ENCODE assay signal across 8 cellular contexts in the genomic region with DNA sequence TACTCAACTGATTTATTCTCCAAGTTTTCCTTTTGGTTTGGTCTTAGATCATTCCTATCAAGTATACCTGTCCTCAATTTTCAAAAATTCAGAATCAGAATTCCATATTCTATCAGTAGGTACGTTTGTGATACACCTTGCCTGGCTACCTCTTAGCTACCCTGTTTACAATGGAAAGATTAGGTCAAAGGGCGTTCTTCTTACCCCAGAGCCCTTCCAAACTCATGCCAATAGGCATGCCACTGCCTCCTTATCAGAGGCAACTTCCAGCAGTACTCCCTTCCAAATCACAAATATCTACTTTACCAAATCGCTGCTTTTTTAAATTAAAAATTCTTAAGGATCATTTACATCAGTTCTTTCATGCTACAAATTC. TPM values are rescaled to one million over a fixed set of nuclear protein-coding genes. Genes with fewer than 3 reads are reported as not detected.
DNase-seq lines count a peak whose midpoint lies in the region; ATAC-seq and TF ChIP-seq lines count a peak whose summit lies in the region.

No MANE protein-coding gene starts in this region.

- peaks cover 69% of the 10 kb centered on the region for H3K79me2 ChIP-seq in hepatocyte

- peak overlapping the region; percentile 91 for H3K4me3 Mint-ChIP-seq in WTC11

- peak overlapping the region; percentile 63 for H3K27ac Mint-ChIP-seq in WTC11

- H4K20me1 ChIP-seq in hepatocyte (ENCODE audit: insufficient read depth, poor library complexity, severe bottlenecking), result peaks cover 9% of the 10 kb centered on the region

- peak overlapping the region; percentile 81 for H3K4me3 ChIP-seq in HAP-1
- peak overlapping the region; percentile 86 for H3K4me3 ChIP-seq in hepatocyte
- peak overlapping the region; percentile 79 to 88 (median 82) for H3K4me3 ChIP-seq in skeletal muscle tissue (ENCODE audit: low read length in 3 of 3)

- peaks cover 35% of the 10 kb centered on the region for H3K36me3 Mint-ChIP-seq in WTC11

- 32% methylated on average over 3 of the region's 3 CpGs for WGBS in hepatocyte (ENCODE audit: low lambda C conversion rate, missing lambda C conversion rate)

- peak overlapping the region; percentile 88 for H3K4me2 ChIP-seq in hepatocyte

- H3K27ac ChIP-seq in hepatocyte (peak overlapping the region; percentile 96), skeletal muscle tissue (ENCODE audit: low read depth, low read length) (peak overlapping the region; percentile 99)

- no peak for DNase-seq in HAP-1 (ENCODE audit: low spot score in 2 of 2)
- DNase-seq in WTC11 (ENCODE audit: low spot score), result no peak
- DNase-seq in hepatocyte (ENCODE audit: low spot score), result no peak
- DNase-seq in CD1c-positive myeloid dendritic cell (ENCODE audit: extremely low spot score), result no peak

- H3K36me3 ChIP-seq in HAP-1 (replicated peaks) (peaks cover 43% of the 10 kb centered on the region), hepatocyte (replicated peaks; ENCODE audit: insufficient read depth, low read depth) (no peaks in the 10 kb centered on the region), skeletal muscle tissue (ENCODE audit: control insufficient read depth in 3 of 3, insufficient read depth in 3 of 3, low read length in 3 of 3) (peaks cover 11 to 23% (median 21%) of the 10 kb centered on the region in 3 donors)

- H3K4me1 ChIP-seq in HAP-1, result peaks cover 7% of the 10 kb centered on the region
- peaks cover 17% of the 10 kb centered on the region for H3K4me1 ChIP-seq in hepatocyte (ENCODE audit: insufficient read depth)
- H3K4me1 ChIP-seq in skeletal muscle tissue (ENCODE audit: control insufficient read depth in 3 of 3, insufficient read depth in 3 of 3, low read length in 3 of 3), result peaks cover 17 to 22% (median 20%) of the 10 kb centered on the region in 3 donors

- H2AFZ ChIP-seq in hepatocyte, result no peak overlapping the region

- POLR2A ChIA-PET in WTC11 (lab: Charles Lee), result no interaction called here

- H3K27me3 ChIP-seq in HAP-1 (ENCODE audit: low read depth) (no peaks in the 10 kb centered on the region), hepatocyte (no peaks in the 10 kb centered on the region), skeletal muscle tissue (ENCODE audit: control insufficient read depth in 3 of 3, insufficient read depth in 3 of 3, low read length in 3 of 3) (no peaks in the 10 kb centered on the region)

- H3K9me2 ChIP-seq in hepatocyte (replicated peaks; ENCODE audit: insufficient read depth), result no peaks in the 10 kb centered on the region

- peak overlapping the region; percentile 81 to 82 (median 81) for H3K9ac ChIP-seq in skeletal muscle tissue (ENCODE audit: low read depth in 1 of 3, low read length in 3 of 3)

- ATAC-seq in WTC11 (no peak), HG03095 (IDR thresholded peaks at IDR 0.05; ENCODE audit: unreplicated experiment) (no peak), GM18519 (IDR thresholded peaks at IDR 0.05; ENCODE audit: low FRiP score, unreplicated experiment) (no peak), esophagus mucosa (no peak)

- in situ Hi-C loops in HAP-1 (cut with MboI; ENCODE audit: low sequenced_read_pairs), result loop anchor here (10.0 kb wide), 1 partner anchor 103 kb away; no protein-coding TSS in a partner anchor

- H3K27me3 Mint-ChIP-seq in WTC11 (ENCODE audit: low read depth), result no peaks in the 10 kb centered on the region; the same call in 1 of the 2 replicates

- TF ChIP-seq CTCF in WTC11 (IDR thresholded peaks at IDR 0.05) (no peak), hepatocyte (IDR thresholded peaks at IDR 0.05; ENCODE audit: poor library complexity) (no peak)

- H3K9me3 Mint-ChIP-seq in WTC11, result no peaks in the 10 kb centered on the region

- H3K9me3 ChIP-seq in HAP-1 (no peaks in the 10 kb centered on the region), hepatocyte (ENCODE audit: low read depth) (no peaks in the 10 kb centered on the region), skeletal muscle tissue (ENCODE audit: control insufficient read depth in 3 of 3, low read length in 3 of 3) (no peaks in the 10 kb centered on the region)

- CTCF ChIA-PET in WTC11 (lab: Charles Lee), result interaction anchor here (2.3 kb wide), 1 partner anchor 12 kb away, joined by 16 read pairs; no protein-coding TSS in a partner anchor

- H3K4me1 Mint-ChIP-seq in WTC11, result peaks cover 18% of the 10 kb centered on the region

TF ChIP-seq in WTC11, 78 proteins besides CTCF, POLR2A, EP300 and RAD21:
- no peak for TF ChIP-seq ZNF423 (CRISPR knock-in tag; IDR thresholded peaks at IDR 0.05)
- TF ChIP-seq, protein P1, sequence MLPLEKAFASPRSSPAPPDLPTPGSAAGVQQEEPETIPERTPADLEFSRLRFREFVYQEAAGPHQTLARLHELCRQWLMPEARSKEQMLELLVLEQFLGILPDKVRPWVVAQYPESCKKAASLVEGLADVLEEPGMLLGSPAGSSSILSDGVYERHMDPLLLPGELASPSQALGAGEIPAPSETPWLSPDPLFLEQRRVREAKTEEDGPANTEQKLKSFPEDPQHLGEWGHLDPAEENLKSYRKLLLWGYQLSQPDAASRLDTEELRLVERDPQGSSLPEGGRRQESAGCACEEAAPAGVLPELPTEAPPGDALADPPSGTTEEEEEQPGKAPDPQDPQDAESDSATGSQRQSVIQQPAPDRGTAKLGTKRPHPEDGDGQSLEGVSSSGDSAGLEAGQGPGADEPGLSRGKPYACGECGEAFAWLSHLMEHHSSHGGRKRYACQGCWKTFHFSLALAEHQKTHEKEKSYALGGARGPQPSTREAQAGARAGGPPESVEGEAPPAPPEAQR (CRISPR knock-in tag; IDR thresholded peaks at IDR 0.05), result no peak
- no peak for TF ChIP-seq ZNF219 (CRISPR knock-in tag; IDR thresholded peaks at IDR 0.05; ENCODE audit: borderline replicate concordance)
- TF ChIP-seq CBFB (CRISPR knock-in tag; IDR thresholded peaks at IDR 0.05; ENCODE audit: low read depth), result no peak
- TF ChIP-seq JUN (CRISPR knock-in tag; IDR thresholded peaks at IDR 0.05), result no peak
- TF ChIP-seq, protein P2, sequence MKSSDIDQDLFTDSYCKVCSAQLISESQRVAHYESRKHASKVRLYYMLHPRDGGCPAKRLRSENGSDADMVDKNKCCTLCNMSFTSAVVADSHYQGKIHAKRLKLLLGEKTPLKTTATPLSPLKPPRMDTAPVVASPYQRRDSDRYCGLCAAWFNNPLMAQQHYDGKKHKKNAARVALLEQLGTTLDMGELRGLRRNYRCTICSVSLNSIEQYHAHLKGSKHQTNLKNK (CRISPR knock-in tag; IDR thresholded peaks at IDR 0.05), result no peak
- no peak for TF ChIP-seq GRHL2 (CRISPR knock-in tag; IDR thresholded peaks at IDR 0.05; ENCODE audit: insufficient replicate concordance, severe bottlenecking)
- TF ChIP-seq, protein P3, sequence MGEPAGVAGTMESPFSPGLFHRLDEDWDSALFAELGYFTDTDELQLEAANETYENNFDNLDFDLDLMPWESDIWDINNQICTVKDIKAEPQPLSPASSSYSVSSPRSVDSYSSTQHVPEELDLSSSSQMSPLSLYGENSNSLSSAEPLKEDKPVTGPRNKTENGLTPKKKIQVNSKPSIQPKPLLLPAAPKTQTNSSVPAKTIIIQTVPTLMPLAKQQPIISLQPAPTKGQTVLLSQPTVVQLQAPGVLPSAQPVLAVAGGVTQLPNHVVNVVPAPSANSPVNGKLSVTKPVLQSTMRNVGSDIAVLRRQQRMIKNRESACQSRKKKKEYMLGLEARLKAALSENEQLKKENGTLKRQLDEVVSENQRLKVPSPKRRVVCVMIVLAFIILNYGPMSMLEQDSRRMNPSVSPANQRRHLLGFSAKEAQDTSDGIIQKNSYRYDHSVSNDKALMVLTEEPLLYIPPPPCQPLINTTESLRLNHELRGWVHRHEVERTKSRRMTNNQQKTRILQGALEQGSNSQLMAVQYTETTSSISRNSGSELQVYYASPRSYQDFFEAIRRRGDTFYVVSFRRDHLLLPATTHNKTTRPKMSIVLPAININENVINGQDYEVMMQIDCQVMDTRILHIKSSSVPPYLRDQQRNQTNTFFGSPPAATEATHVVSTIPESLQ (CRISPR knock-in tag; IDR thresholded peaks at IDR 0.05), result no peak
- no peak for TF ChIP-seq FOXK1 (CRISPR knock-in tag; IDR thresholded peaks at IDR 0.05)
- TF ChIP-seq, protein P4, sequence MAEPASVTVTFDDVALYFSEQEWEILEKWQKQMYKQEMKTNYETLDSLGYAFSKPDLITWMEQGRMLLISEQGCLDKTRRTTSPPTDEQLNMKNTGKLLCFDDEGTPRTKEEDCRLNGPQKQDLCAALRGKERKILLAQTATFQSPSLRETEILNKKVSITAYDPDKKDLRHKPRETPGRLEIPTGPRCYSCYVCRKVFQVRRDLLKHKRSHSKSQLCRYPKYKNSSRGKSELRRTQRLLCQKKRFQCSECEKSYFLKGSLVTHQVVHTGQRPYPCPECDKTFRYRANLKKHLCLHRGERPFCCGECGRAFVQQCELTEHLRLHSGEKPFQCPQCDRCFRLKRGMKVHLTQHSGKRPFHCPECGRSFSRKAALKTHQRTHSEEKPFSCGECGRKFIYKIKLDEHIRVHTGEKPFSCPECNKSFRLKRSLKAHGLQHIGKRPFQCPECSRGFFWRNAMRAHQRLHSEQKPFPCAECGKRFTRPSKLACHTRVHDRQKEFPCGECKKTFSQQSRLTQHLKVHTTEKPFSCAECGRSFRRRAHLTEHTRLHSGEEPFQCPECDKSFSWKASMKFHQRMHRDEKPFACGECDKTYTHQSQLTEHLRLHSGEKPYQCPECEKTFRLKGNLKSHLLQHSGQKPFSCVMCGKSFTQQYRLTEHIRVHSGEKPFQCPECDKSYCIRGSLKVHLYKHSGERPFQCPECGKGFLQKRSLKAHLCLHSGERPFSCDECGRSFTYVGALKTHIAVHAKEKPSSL (CRISPR knock-in tag; conservative IDR thresholded peaks at IDR 0.05), result no peak
- TF ChIP-seq, protein P5, sequence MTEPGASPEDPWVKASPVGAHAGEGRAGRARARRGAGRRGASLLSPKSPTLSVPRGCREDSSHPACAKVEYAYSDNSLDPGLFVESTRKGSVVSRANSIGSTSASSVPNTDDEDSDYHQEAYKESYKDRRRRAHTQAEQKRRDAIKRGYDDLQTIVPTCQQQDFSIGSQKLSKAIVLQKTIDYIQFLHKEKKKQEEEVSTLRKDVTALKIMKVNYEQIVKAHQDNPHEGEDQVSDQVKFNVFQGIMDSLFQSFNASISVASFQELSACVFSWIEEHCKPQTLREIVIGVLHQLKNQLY (CRISPR knock-in tag; IDR thresholded peaks at IDR 0.05), result no peak

RNA-seq across cellular contexts. Expression of a gene that starts 1.0 kb away (rescaled TPM):
- total RNA-seq in WTC11 (2021) (27.6 to 30.5 TPM (median 29.9 TPM) in 3 replicates), hepatocyte (19.7 and 21.6 TPM in 2 replicates), skeletal muscle tissue (4.2 TPM), esophagus mucosa (20.6 TPM)
- polyA plus RNA-seq in hepatocyte, result 17.1 and 19.9 TPM in 2 replicates

RNA-seq across cellular contexts. Expression of a gene that starts 45.8 kb away (rescaled TPM):
- not detected in 3 replicates for total RNA-seq in WTC11 (2021)
- not detected in 2 replicates for total RNA-seq in hepatocyte
- polyA plus RNA-seq in hepatocyte, result not detected in 2 replicates
- total RNA-seq in skeletal muscle tissue, result not detected
- not detected for total RNA-seq in esophagus mucosa

RNA-seq across cellular contexts. Expression of a gene that starts 52.2 kb away (rescaled TPM):
- total RNA-seq in WTC11 (2021), result 38.3 to 45.4 TPM (median 38.8 TPM) in 3 replicates
- 40.0 and 43.8 TPM in 2 replicates for total RNA-seq in hepatocyte
- polyA plus RNA-seq in hepatocyte, result 28.6 and 33.0 TPM in 2 replicates
- 60.5 TPM for total RNA-seq in skeletal muscle tissue
- 24.0 TPM for total RNA-seq in esophagus mucosa
